Comparison of ENCODE assay signal across 9 cellular contexts in genomic region chr16:70453891-70454220, GRCh38. TPM values are rescaled to one million over a fixed set of nuclear protein-coding genes. Genes with fewer than 3 reads are reported as not detected.
A peak's percentile ranks its signal among the peaks of the same experiment; 100 is the strongest.
DNase-seq lines count a peak whose midpoint lies in the region; ATAC-seq, FAIRE-seq and TF ChIP-seq lines count a peak whose summit lies in the region.
"Had no signal": no experiment of that assay in that cellular context is flagged by ENCODE, and none has a peak within 500 bp of the region (broad histone marks: within the 10 kb centered on the region; RNA-seq: fewer than 3 reads in every experiment).

No MANE protein-coding gene starts in this region.

- H3K36me3 Mint-ChIP-seq in activated T-cell treated with anti-CD3 and anti-CD28 coated beads, Interleukin-2, amount 50 U/mL, for 4 hours (ENCODE audit: insufficient read depth): no peaks in the 10 kb centered on the region

- H3K79me2 ChIP-seq in parathyroid adenoma: peaks cover 5% of the 10 kb centered on the region

- H3K4me3 Mint-ChIP-seq in activated T-cell treated with anti-CD3 and anti-CD28 coated beads, Interleukin-2, amount 50 U/mL, for 4 hours: peak overlapping the region; percentile 90

- DNase-seq in activated T-cell treated with anti-CD3 and anti-CD28 coated beads, Interleukin-2, amount 50 U/mL, for 4 hours: no peak
- DNase-seq in activated T-cell treated with anti-CD3 and anti-CD28 coated beads, Interleukin-2, amount 50 U/mL, for 48 hours: no peak
- DNase-seq in fibroblast of villous mesenchyme (ENCODE audit: low read depth) (no peak), KBM-7 (no peak), frontal cortex (ENCODE audit: low spot score in 2 of 2) (no peak), SHP77 treated with DMSO at 0.1 percent for 48 hours (lab: John Stamatoyannopoulos, UW) (no peak)

- H2AFZ ChIP-seq in parathyroid adenoma: peak overlapping the region; percentile 96

- no peaks in the 10 kb centered on the region for H3K4me1 ChIP-seq in parathyroid adenoma

- H3K36me3 ChIP-seq in parathyroid adenoma (ENCODE audit: control insufficient read depth, insufficient read depth, low read length): no peaks in the 10 kb centered on the region

- peak overlapping the region; percentile 95 for H3K4me2 ChIP-seq in parathyroid adenoma (ENCODE audit: low read length)

- H3K4me1 Mint-ChIP-seq in activated T-cell treated with anti-CD3 and anti-CD28 coated beads, Interleukin-2, amount 50 U/mL, for 4 hours (ENCODE audit: low read depth): peaks cover 18% of the 10 kb centered on the region

- no peaks in the 10 kb centered on the region for H3K9me3 Mint-ChIP-seq in activated T-cell treated with anti-CD3 and anti-CD28 coated beads, Interleukin-2, amount 50 U/mL, for 4 hours

- no peak for ATAC-seq in activated T-cell treated with anti-CD3 and anti-CD28 coated beads, Interleukin-2, amount 50 U/mL, for 4 hours
- peak; percentile 63 for ATAC-seq in SK-N-SH treated with all-trans-retinoic acid at 6 μM for 48 hours

- FAIRE-seq in frontal cortex (lab: Jason Lieb, UNC): no peak
- FAIRE-seq: endometrium had no signal

- H3K27ac ChIP-seq in parathyroid adenoma: peak overlapping the region; percentile 82

- H3K27me3 ChIP-seq in parathyroid adenoma (ENCODE audit: control insufficient read depth, insufficient read depth, low read length): no peaks in the 10 kb centered on the region

- no peaks in the 10 kb centered on the region for H3K9me3 ChIP-seq in parathyroid adenoma (ENCODE audit: control insufficient read depth, low read length)

- no peak for TF ChIP-seq CTCF in fibroblast of villous mesenchyme (IDR thresholded peaks at IDR 0.05; ENCODE audit: insufficient read depth, low read depth, low read length)
- TF ChIP-seq CTCF in parathyroid adenoma (IDR thresholded peaks at IDR 0.05): no peak

- in situ Hi-C loops in KBM-7 (cut with MboI; ENCODE audit: low pct_unique_long_range_greater_than_20kb, low sequenced_read_pairs): no loop called here

- no peak overlapping the region for H3K9ac ChIP-seq in parathyroid adenoma

- peak overlapping the region; percentile 84 for H3K4me3 ChIP-seq in fibroblast of villous mesenchyme (ENCODE audit: low read depth, low read length)
- peak overlapping the region; percentile 96 for H3K4me3 ChIP-seq in parathyroid adenoma (ENCODE audit: low read depth, low read length)

- H3K27me3 Mint-ChIP-seq in activated T-cell treated with anti-CD3 and anti-CD28 coated beads, Interleukin-2, amount 50 U/mL, for 4 hours (ENCODE audit: low read depth): no peaks in the 10 kb centered on the region

TF ChIP-seq in SK-N-SH treated with all-trans-retinoic acid at 6 μM for 48 hours, 23 proteins besides CTCF, POLR2A, EP300 and RAD21:
- TF ChIP-seq CSRNP3 (CRISPR knock-in tag; IDR thresholded peaks at IDR 0.05): no peak
- no peak for TF ChIP-seq TSHZ2 (CRISPR knock-in tag; IDR thresholded peaks at IDR 0.05)
- TF ChIP-seq PPARA (CRISPR knock-in tag; IDR thresholded peaks at IDR 0.05; ENCODE audit: borderline replicate concordance): no peak
- TF ChIP-seq ZFP3 (CRISPR knock-in tag; IDR thresholded peaks at IDR 0.05): no peak
- TF ChIP-seq TOX (CRISPR knock-in tag; IDR thresholded peaks at IDR 0.05; ENCODE audit: borderline replicate concordance): no peak

RNA-seq across cellular contexts. Expression of gene FCSK, which starts 0.5 kb away (rescaled TPM):
- total RNA-seq in activated T-cell treated with anti-CD3 and anti-CD28 coated beads, Interleukin-2, amount 50 U/mL, for 4 hours: 10 to 100 TPM; 17.7 to 20.5 (median 19.2) TPM
- 9.0 and 9.5 TPM in 2 replicates for total RNA-seq in fibroblast of villous mesenchyme
- 6.5 TPM for total RNA-seq in frontal cortex

RNA-seq across cellular contexts. Expression of gene ST3GAL2, which starts 15.0 kb away (rescaled TPM):
- total RNA-seq in activated T-cell treated with anti-CD3 and anti-CD28 coated beads, Interleukin-2, amount 50 U/mL, for 4 hours: 10 to 100 TPM; 15.0 to 18.1 (median 15.6) TPM
- total RNA-seq in fibroblast of villous mesenchyme: 42.7 and 51.2 TPM in 2 replicates
- total RNA-seq in frontal cortex: 26.9 TPM
